Comparison of ENCODE assay signal across 8 cellular contexts in genomic region chr1:211978596-211978995, GRCh38.
"Had no signal": no experiment of that assay in that cellular context is flagged by ENCODE, and none has a peak within 500 bp of the region (broad histone marks: within the 10 kb centered on the region; RNA-seq: fewer than 3 reads in every experiment).

No MANE protein-coding gene starts in this region.

- H3K4me3 Mint-ChIP-seq: GM23338, H9 had no signal

- H3K4me2 ChIP-seq: GM23338, KMS-11 had no signal

- ATAC-seq: GM23338 had no signal

- H2AFZ ChIP-seq: GM23338 had no signal

- FAIRE-seq: H1, H54, HTR-8/SVneo had no signal

- H3K9ac ChIP-seq: KMS-11 had no signal

- H3K4me3 ChIP-seq: GM23338 had no signal

- H3K27ac ChIP-seq: KMS-11 had no signal

- DNase-seq: H9, HCEC 1CT, KBM-7 had no signal

- H3K27ac Mint-ChIP-seq: GM23338, H9 had no signal

- H3K9me3 Mint-ChIP-seq: GM23338, H9 had no signal
